In the genomic region with DNA sequence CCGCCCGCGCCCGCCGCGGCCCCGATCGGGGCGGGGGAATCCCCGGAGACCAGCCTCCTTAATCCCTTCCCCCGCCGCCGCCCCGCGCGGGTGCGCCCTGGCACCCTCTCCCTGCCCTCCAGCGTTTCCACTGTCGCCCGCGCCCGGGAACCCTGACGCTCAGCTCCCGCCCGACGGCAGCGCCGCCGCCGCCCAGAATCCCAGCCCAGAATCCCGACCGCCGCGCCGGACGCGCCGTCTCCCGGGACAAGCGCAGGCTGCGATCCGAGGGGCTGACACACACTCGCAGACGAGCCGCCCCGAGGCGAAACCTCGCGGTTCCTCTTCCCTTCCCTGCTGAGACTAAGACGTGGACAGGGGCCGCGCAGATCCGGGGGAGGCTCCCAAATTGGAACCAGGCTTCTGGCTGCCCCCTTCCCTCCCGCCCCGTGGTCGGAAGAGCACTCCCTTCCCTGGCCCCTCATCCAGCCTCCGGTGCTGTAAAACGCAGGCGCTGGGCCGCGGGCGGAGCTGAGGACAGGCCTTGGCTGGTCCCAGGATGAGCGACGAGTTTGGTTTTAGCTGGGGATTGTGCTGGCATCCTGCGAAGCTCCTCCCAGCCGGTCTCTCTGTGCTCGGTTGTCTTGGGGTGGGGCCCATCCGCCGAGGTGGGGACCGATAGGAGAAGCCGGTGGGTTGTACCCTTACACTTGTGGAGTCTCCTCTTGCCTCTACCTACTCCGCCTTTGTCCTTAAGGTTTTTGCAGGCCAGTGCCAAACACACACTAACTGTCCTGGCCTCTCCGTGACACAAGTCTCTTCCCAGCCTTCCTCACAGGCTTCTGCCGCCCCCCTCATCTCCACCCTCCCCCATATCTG, we compare ENCODE assay signal across 8 cellular contexts. TPM values are rescaled to one million over a fixed set of nuclear protein-coding genes. Genes with fewer than 3 reads are reported as not detected.
DNase-seq lines count a peak whose midpoint lies in the region; ATAC-seq and TF ChIP-seq lines count a peak whose summit lies in the region.

No MANE protein-coding gene starts in this region.

- WGBS in SK-N-SH (ENCODE audit: low lambda C conversion rate): 8% methylated on average over 32 of the region's 74 CpGs
- WGBS in lung, 2 donors: 3 to 4% methylated on average over 59 to 74 of the region's 74 CpGs
- WGBS in thymus: 6% methylated on average over 74 of the region's 74 CpGs

- no peak for TF ChIP-seq RAD21 in SK-N-SH (IDR thresholded peaks at IDR 0.05; ENCODE audit: low read length)

- H3K4me1 ChIP-seq in SK-N-SH (ENCODE audit: control insufficient read depth in 1 of 2, insufficient read depth in 2 of 2, low read depth in 1 of 2, low read length in 1 of 2) (peaks cover 19 to 31% of the 10 kb centered on the region in 2 experiments; a peak in 3 of 4 replicates), lung (ENCODE audit: control insufficient read depth in 2 of 2, insufficient read depth in 2 of 2, low read length in 2 of 2) (peaks cover 0 to 14% of the 10 kb centered on the region in 2 donors), thymus (ENCODE audit: control insufficient read depth, insufficient read depth, low read length) (peaks cover 5% of the 10 kb centered on the region)

- ATAC-seq in GM18909 (IDR thresholded peaks at IDR 0.05; ENCODE audit: poor library complexity, unreplicated experiment) (peak; percentile 54), HG03280 (IDR thresholded peaks at IDR 0.05; ENCODE audit: unreplicated experiment) (peak; percentile 41), lung (ENCODE audit: insufficient read depth, low FRiP score) (peak; percentile 31)

- TF ChIP-seq EP300 in SK-N-SH (IDR thresholded peaks at IDR 0.05; ENCODE audit: borderline replicate concordance in 1 of 2, low read depth in 1 of 2, low read length in 1 of 2): no peak

- H4K20me1 ChIP-seq in SK-N-SH (ENCODE audit: insufficient read depth): peaks cover 22% of the 10 kb centered on the region

- H3K9ac ChIP-seq in SK-N-SH: peak overlapping the region; percentile 86

- DNase-seq in CD1c-positive myeloid dendritic cell (ENCODE audit: extremely low spot score): peak; percentile 83
- DNase-seq in SK-N-SH: peak; percentile 80
- peak; percentile 77 for DNase-seq in ecto neural progenitor cell (ENCODE audit: low spot score)
- DNase-seq in lung (ENCODE audit: low spot score): peak; percentile 54
- no peak for DNase-seq in T-helper 9 cell

- TF ChIP-seq CTCF in SK-N-SH (IDR thresholded peaks at IDR 0.05): no peak
- TF ChIP-seq CTCF in lung (IDR thresholded peaks at IDR 0.05; ENCODE audit: control extremely low read depth, extremely low read depth): no peak

- peak overlapping the region; percentile 90 for H3K4me2 ChIP-seq in SK-N-SH

- H3K27ac ChIP-seq in SK-N-SH (ENCODE audit: low read depth in 2 of 2, low read length in 1 of 2) (peak overlapping the region; percentile 64 to 84), lung (ENCODE audit: low read depth in 1 of 2, low read length in 1 of 2) (peak overlapping the region; percentile 81 to 92), thymus (ENCODE audit: low read depth) (peak overlapping the region; percentile 82)

- H3K79me2 ChIP-seq in SK-N-SH (ENCODE audit: insufficient read depth): peaks cover 32% of the 10 kb centered on the region

- POLR2A ChIA-PET in SK-N-SH (lab: Yijun Ruan, JAX): interaction anchor here (0.9 to 2.7 kb wide), 5 partner anchors 11 to 30 kb away, joined by 3 to 21 read pairs (median 4); a partner anchor contains a TSS

- peak overlapping the region; percentile 69 for H2AFZ ChIP-seq in SK-N-SH (ENCODE audit: low read depth)

- peak overlapping the region; percentile 64 to 71 for H3K4me3 ChIP-seq in SK-N-SH (ENCODE audit: low read depth in 2 of 2, low read length in 1 of 2)
- H3K4me3 ChIP-seq in lung: peak overlapping the region; percentile 49
- peak overlapping the region; percentile 59 for H3K4me3 ChIP-seq in thymus (ENCODE audit: low read length)

- H3K9me3 ChIP-seq in SK-N-SH (no peaks in the 10 kb centered on the region), lung (ENCODE audit: control insufficient read depth in 2 of 2, insufficient read depth in 1 of 2, low read length in 1 of 2) (no peaks in the 10 kb centered on the region), thymus (ENCODE audit: control insufficient read depth) (no peaks in the 10 kb centered on the region)

- H3K27me3 ChIP-seq in SK-N-SH (ENCODE audit: insufficient read depth) (no peaks in the 10 kb centered on the region), lung (ENCODE audit: control insufficient read depth, insufficient read depth) (no peaks in the 10 kb centered on the region), thymus (ENCODE audit: control insufficient read depth, insufficient read depth) (peaks cover 27% of the 10 kb centered on the region)

- H3K36me3 ChIP-seq in SK-N-SH (replicated peaks in 1 of 2; ENCODE audit: control insufficient read depth in 1 of 2, insufficient read depth in 2 of 2, low read length in 1 of 2) (peaks cover 20 to 25% of the 10 kb centered on the region in 2 experiments), lung (ENCODE audit: control insufficient read depth in 2 of 2, insufficient read depth in 2 of 2, low read length in 2 of 2) (no peaks in the 10 kb centered on the region), thymus (ENCODE audit: control insufficient read depth, insufficient read depth) (no peaks in the 10 kb centered on the region)

- peaks cover 3% of the 10 kb centered on the region for H3F3A ChIP-seq in SK-N-SH (replicated peaks; ENCODE audit: insufficient read depth)

- CTCF ChIA-PET in SK-N-SH (lab: Yijun Ruan, JAX): interaction anchor here (0.7 to 25.0 kb wide), 10 partner anchors 10 to 313 kb away, joined by 3 to 687 read pairs (median 7); a partner anchor contains a TSS

- no peaks in the 10 kb centered on the region for H3K9me2 ChIP-seq in SK-N-SH

TF ChIP-seq in SK-N-SH, 30 proteins besides CTCF, POLR2A, EP300 and RAD21 (continues in another document):
- TF ChIP-seq GABPA (IDR thresholded peaks at IDR 0.05; ENCODE audit: low read depth) (no peak), RCOR1 (IDR thresholded peaks at IDR 0.05; ENCODE audit: low read length) (no peak), EZH2phosphoT487 (IDR thresholded peaks at IDR 0.05; ENCODE audit: borderline replicate concordance, low read depth) (no peak), ELF1 (IDR thresholded peaks at IDR 0.05) (no peak), JUND (IDR thresholded peaks at IDR 0.05) (no peak), SIN3A (IDR thresholded peaks at IDR 0.05; ENCODE audit: borderline replicate concordance, low read depth, low read length) (peak; percentile 40; the same call in 1 of the 2 replicates), YY1 (IDR thresholded peaks at IDR 0.05; ENCODE audit: low read depth) (0 out of 2 replicates have a peak, but pooled peaks have one; percentile 9), TCF12 (IDR thresholded peaks at IDR 0.05) (no peak), MXI1 (IDR thresholded peaks at IDR 0.05; ENCODE audit: low read depth, low read length) (no peak), FOXM1 (IDR thresholded peaks at IDR 0.05; ENCODE audit: low read depth) (no peak)
- TF ChIP-seq, protein P1, sequence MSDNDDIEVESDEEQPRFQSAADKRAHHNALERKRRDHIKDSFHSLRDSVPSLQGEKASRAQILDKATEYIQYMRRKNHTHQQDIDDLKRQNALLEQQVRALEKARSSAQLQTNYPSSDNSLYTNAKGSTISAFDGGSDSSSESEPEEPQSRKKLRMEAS (IDR thresholded peaks at IDR 0.05; ENCODE audit: low read depth): peak; percentile 16; the same call in 1 of the 2 replicates
- TF ChIP-seq, protein P2, sequence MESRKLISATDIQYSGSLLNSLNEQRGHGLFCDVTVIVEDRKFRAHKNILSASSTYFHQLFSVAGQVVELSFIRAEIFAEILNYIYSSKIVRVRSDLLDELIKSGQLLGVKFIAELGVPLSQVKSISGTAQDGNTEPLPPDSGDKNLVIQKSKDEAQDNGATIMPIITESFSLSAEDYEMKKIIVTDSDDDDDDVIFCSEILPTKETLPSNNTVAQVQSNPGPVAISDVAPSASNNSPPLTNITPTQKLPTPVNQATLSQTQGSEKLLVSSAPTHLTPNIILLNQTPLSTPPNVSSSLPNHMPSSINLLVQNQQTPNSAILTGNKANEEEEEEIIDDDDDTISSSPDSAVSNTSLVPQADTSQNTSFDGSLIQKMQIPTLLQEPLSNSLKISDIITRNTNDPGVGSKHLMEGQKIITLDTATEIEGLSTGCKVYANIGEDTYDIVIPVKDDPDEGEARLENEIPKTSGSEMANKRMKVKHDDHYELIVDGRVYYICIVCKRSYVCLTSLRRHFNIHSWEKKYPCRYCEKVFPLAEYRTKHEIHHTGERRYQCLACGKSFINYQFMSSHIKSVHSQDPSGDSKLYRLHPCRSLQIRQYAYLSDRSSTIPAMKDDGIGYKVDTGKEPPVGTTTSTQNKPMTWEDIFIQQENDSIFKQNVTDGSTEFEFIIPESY (IDR thresholded peaks at IDR 0.05; ENCODE audit: borderline replicate concordance, low read depth): 0 out of 2 replicates have a peak, but pooled peaks have one; percentile 9
- TF ChIP-seq, protein P3, sequence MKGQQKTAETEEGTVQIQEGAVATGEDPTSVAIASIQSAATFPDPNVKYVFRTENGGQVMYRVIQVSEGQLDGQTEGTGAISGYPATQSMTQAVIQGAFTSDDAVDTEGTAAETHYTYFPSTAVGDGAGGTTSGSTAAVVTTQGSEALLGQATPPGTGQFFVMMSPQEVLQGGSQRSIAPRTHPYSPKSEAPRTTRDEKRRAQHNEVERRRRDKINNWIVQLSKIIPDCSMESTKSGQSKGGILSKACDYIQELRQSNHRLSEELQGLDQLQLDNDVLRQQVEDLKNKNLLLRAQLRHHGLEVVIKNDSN (IDR thresholded peaks at IDR 0.05; ENCODE audit: borderline replicate concordance, low read depth): no peak

RNA-seq across cellular contexts. Expression of a gene that starts 1.1 kb away (rescaled TPM):
- polyA plus RNA-seq in SK-N-SH (2012; rRNA removed) (53.0 and 53.8 TPM in 2 replicates), lung (10 to 100 TPM; 15.7 to 26.0 TPM), thymus (14.2 TPM)
- polyA plus RNA-seq in SK-N-SH (2012; cell fraction: cytosol; rRNA removed): 58.5 and 71.1 TPM in 2 replicates
- polyA plus RNA-seq in SK-N-SH (2012; cell fraction: nucleus; rRNA removed): 47.6 and 49.7 TPM in 2 replicates
- total RNA-seq in lung: 10 to 100 TPM; 22.3 to 57.9 TPM

RNA-seq across cellular contexts. Expression of a gene that starts 22.3 kb away (rescaled TPM):
- polyA plus RNA-seq in SK-N-SH (2012; rRNA removed): 30.5 and 44.3 TPM in 2 replicates
- polyA plus RNA-seq in SK-N-SH (2012; cell fraction: cytosol; rRNA removed): 15.5 and 22.6 TPM in 2 replicates
- 111 and 122 TPM in 2 replicates for polyA plus RNA-seq in SK-N-SH (2012; cell fraction: nucleus; rRNA removed)
- 10 to 100 TPM; 30.9 to 33.9 TPM for total RNA-seq in lung
- polyA plus RNA-seq in lung: 10 to 100 TPM; 21.1 to 22.7 TPM
- 23.7 TPM for polyA plus RNA-seq in thymus

RNA-seq across cellular contexts. Expression of a gene that starts 27.6 kb away (rescaled TPM):
- polyA plus RNA-seq in SK-N-SH (2012; rRNA removed): 6.3 and 7.0 TPM in 2 replicates
- polyA plus RNA-seq in SK-N-SH (2012; cell fraction: cytosol; rRNA removed): 4.0 and 5.0 TPM in 2 replicates
- polyA plus RNA-seq in SK-N-SH (2012; cell fraction: nucleus; rRNA removed): 5.3 and 6.3 TPM in 2 replicates
- total RNA-seq in lung: 10 to 100 TPM; 16.8 to 26.8 TPM
- polyA plus RNA-seq in lung: 10 to 100 TPM; 15.1 to 18.9 TPM
- 11.5 TPM for polyA plus RNA-seq in thymus

RNA-seq across cellular contexts. Expression of a gene that starts 57.2 kb away (rescaled TPM):
- not detected in 2 replicates for polyA plus RNA-seq in SK-N-SH (2012; rRNA removed)
- polyA plus RNA-seq in SK-N-SH (2012; cell fraction: cytosol; rRNA removed): 0.01 TPM in 1 of 2 replicates, not detected in the other
- polyA plus RNA-seq in SK-N-SH (2012; cell fraction: nucleus; rRNA removed): not detected in 2 replicates
- 10 to 100 TPM in 1 of 2 donors, 1 to 10 TPM in 1; 2.4 to 12.8 TPM for total RNA-seq in lung
- polyA plus RNA-seq in lung: under 1 TPM; 0.44 to 0.93 TPM
- 0.41 TPM for polyA plus RNA-seq in thymus
